Comparison of ENCODE assay signal across 16 cellular contexts in genomic region chr3:23665741-23666140, GRCh38.
"Had no signal": no experiment of that assay in that cellular context is flagged by ENCODE, and none has a peak within 500 bp of the region (broad histone marks: within the 10 kb centered on the region; RNA-seq: fewer than 3 reads in every experiment).

No MANE protein-coding gene starts in this region.

- ATAC-seq: activated CD8-positive, alpha-beta memory T cell treated with anti-CD3 and anti-CD28 coated beads, Interleukin-2, amount 10 ng/mL, durations not matched to agents 7 days and 5 days; activated T-helper 17 cell treated with anti-CD3 and anti-CD28 coated beads, Interleukin-2, amount 50 U/mL, for 72 hours; heart left ventricle; left lung; stimulated activated naive B cell treated with anti-CD40 and anti-IgM and Interleukin-4, amounts not matched to agents 10 μg/mL and 1 μg/mL and 100 μg/mL, for 72 hours had no signal

- H2AFZ ChIP-seq: parathyroid adenoma had no signal

- H3K9me3 ChIP-seq: breast epithelium, heart left ventricle, left lung, thyroid gland had no signal

- H3K9ac ChIP-seq: parathyroid adenoma had no signal

- H3K79me2 ChIP-seq: parathyroid adenoma had no signal

- H3K4me3 ChIP-seq: breast epithelium, heart left ventricle, left lung, thyroid gland had no signal

- DNase-seq: activated B cell treated with CpG ODN at 0.5 μM for 24 hours; activated CD4-positive, alpha-beta memory T cell treated with anti-CD3 and anti-CD28 coated beads, Interleukin-2, amount 10 ng/mL, durations not matched to agents 7 days and 5 days; activated CD4-positive, alpha-beta T cell treated with anti-CD3 and anti-CD28 coated beads for 4 hours; activated CD8-positive, alpha-beta memory T cell treated with anti-CD3 and anti-CD28 coated beads, Interleukin-2, amount 10 ng/mL, durations not matched to agents 7 days and 5 days; activated naive CD4-positive, alpha-beta T cell treated with Interleukin-2 at 50 U/mL for 16 hours; activated naive CD8-positive, alpha-beta T cell treated with anti-CD3 and anti-CD28 coated beads, Interleukin-2, amount 10 ng/mL, durations not matched to agents 7 days and 5 days; aorta; effector CD8-positive, alpha-beta T cell; heart left ventricle; left lung; midbrain; stimulated activated naive B cell treated with anti-CD40 and anti-IgM and Interleukin-4, amounts not matched to agents 10 μg/mL and 1 μg/mL and 100 μg/mL, for 72 hours; thyroid gland had no signal

- H3K27ac ChIP-seq: breast epithelium, heart left ventricle, left lung, parathyroid adenoma, thyroid gland had no signal

- H3K27me3 ChIP-seq: breast epithelium, thyroid gland had no signal

- H3K4me1 ChIP-seq: breast epithelium, left lung, parathyroid adenoma, thyroid gland had no signal

- H3K36me3 ChIP-seq: breast epithelium, heart left ventricle, left lung, thyroid gland had no signal
